14 cellular contexts compared by ENCODE assay signal in the genomic region with DNA sequence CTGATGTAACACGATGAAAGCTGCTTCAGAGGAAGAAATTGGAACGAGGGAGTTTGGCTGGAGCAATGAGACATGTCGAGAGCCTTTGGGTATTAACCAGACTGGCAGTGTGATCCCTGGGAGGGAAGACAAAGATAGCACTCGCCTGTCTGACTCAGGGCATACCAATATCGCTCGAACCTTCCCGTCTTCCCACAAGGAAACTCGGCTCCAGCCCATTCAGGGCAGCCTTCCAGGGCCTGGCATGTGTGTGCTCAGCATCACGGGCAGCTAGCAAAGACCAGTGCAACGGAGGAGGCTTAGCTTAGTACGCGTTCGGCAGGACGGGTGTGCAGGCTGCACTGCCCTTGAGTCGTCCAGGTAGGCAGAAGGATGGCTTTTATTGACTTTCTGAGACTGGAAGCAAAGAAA.
DNase-seq lines count a peak whose midpoint lies in the region; ATAC-seq and TF ChIP-seq lines count a peak whose summit lies in the region.
"Had no signal": no experiment of that assay in that cellular context is flagged by ENCODE, and none has a peak within 500 bp of the region (broad histone marks: within the 10 kb centered on the region; RNA-seq: fewer than 3 reads in every experiment).

No MANE protein-coding gene starts in this region.

- no peak overlapping the region for H3K56ac ChIP-seq in IMR-90 (ENCODE audit: extremely low read depth, insufficient read depth, low read length)

- no peak for TF ChIP-seq RAD21 in IMR-90 (IDR thresholded peaks at IDR 0.05; ENCODE audit: low read length)

- no peak overlapping the region for H4K8ac ChIP-seq in IMR-90 (ENCODE audit: low read depth in 2 of 2, low read length in 2 of 2)

- no TSS peak for BruUV-seq in IMR-90 (replicated peaks; lab: Mats Ljungman, UMichigan)

- H3K4me3 Mint-ChIP-seq in chondrocyte (ENCODE audit: unreplicated experiment) (peak overlapping the region; percentile 11), glutamatergic neuron (ENCODE audit: unreplicated experiment) (no peak overlapping the region)
- H3K4me3 Mint-ChIP-seq: stimulated activated memory B cell treated with anti-CD40 and anti-IgM and Interleukin-4, amounts not matched to agents 10 μg/mL and 1 μg/mL and 100 μg/mL, for 72 hours had no signal

- no peak overlapping the region for H2BK5ac ChIP-seq in IMR-90 (ENCODE audit: low read depth, low read length, poor library complexity, severe bottlenecking)

- peak overlapping the region; percentile 18 for H2AFZ ChIP-seq in IMR-90 (replicated peaks; ENCODE audit: low read length, poor library complexity)

- H3K23ac ChIP-seq in IMR-90 (ENCODE audit: low read depth, low read length): no peak overlapping the region

- H2BK20ac ChIP-seq in IMR-90 (ENCODE audit: low read depth, low read length): no peak overlapping the region

- no peaks in the 10 kb centered on the region for H3K36me3 ChIP-seq in IMR-90 (ENCODE audit: control insufficient read depth, insufficient read depth, low read length)
- H3K36me3 ChIP-seq in right atrium auricular region: no peaks in the 10 kb centered on the region
- H3K36me3 ChIP-seq in skeletal muscle satellite cell (ENCODE audit: insufficient read depth, low read length): no peaks in the 10 kb centered on the region

- no peak overlapping the region for H3K4ac ChIP-seq in IMR-90 (ENCODE audit: low read depth, low read length)

- H2BK120ac ChIP-seq in IMR-90 (ENCODE audit: low read depth, low read length): no peak overlapping the region

- 77% methylated on average over 4 of the region's 15 CpGs; no CpG with 5 or more reads in 1 of the 2 experiments for WGBS in IMR-90 (ENCODE audit: extremely low coverage in 2 of 2, insufficient read length in 1 of 2), 2 experiments

- H3K9me3 ChIP-seq in IMR-90 (ENCODE audit: control insufficient read depth, insufficient read depth, low read length) (no peaks in the 10 kb centered on the region), right atrium auricular region (no peaks in the 10 kb centered on the region), skeletal muscle satellite cell (replicated peaks; ENCODE audit: low read length) (no peaks in the 10 kb centered on the region)

- POLR2A ChIA-PET in IMR-90 (lab: Charles Lee; ENCODE audit: unreplicated experiment): no interaction called here

- no peaks in the 10 kb centered on the region for H3K4me1 ChIP-seq in IMR-90 (ENCODE audit: control insufficient read depth, insufficient read depth, low read length)
- no peaks in the 10 kb centered on the region for H3K4me1 ChIP-seq in right atrium auricular region
- H3K4me1 ChIP-seq in skeletal muscle satellite cell (ENCODE audit: control insufficient read depth, insufficient read depth, low read length): peaks cover 9% of the 10 kb centered on the region

- DNase-seq in IMR-90: no peak
- DNase-seq in chondrocyte (ENCODE audit: low spot score): no peak
- DNase-seq in right atrium auricular region (ENCODE audit: low spot score): no peak
- DNase-seq in glutamatergic neuron: no peak
- DNase-seq: NCI-H1694 treated with DMSO at 0.1 percent for 48 hours; NK-92 treated with Interleukin-12 subunit alpha and Interleukin-12 subunit beta, amount 100 ng/mL, for 24 hours; stimulated activated CD4-positive, alpha-beta T cell treated with anti-CD3 and anti-CD28 coated beads, Interleukin-2, amount 100 ng/mL, for 48 hours had no signal

- no peaks in the 10 kb centered on the region for H3K79me1 ChIP-seq in IMR-90 (ENCODE audit: low read depth in 1 of 2, low read length in 2 of 2)

- no peak for TF ChIP-seq CTCF in IMR-90 (conservative IDR thresholded peaks at IDR 0.05; ENCODE audit: low read depth, low read length)
- no peak for TF ChIP-seq CTCF in chondrocyte (IDR thresholded peaks at IDR 0.05)
- no peak for TF ChIP-seq CTCF in right atrium auricular region (IDR thresholded peaks at IDR 0.05)
- no peak for TF ChIP-seq CTCF in glutamatergic neuron (IDR thresholded peaks at IDR 0.05; ENCODE audit: partially characterized antibody, unreplicated experiment)

- no peak overlapping the region for H3K4me3 ChIP-seq in IMR-90 (ENCODE audit: insufficient read depth, low read depth, low read length)
- H3K4me3 ChIP-seq in right atrium auricular region: peak overlapping the region; percentile 7 to 23
- H3K4me3 ChIP-seq in skeletal muscle satellite cell (ENCODE audit: low read length): peak overlapping the region; percentile 18
- H3K4me3 ChIP-seq: SK-N-MC had no signal

- intact Hi-C loops in IMR-90 (cut with micrococcal nuclease): no loop called here

- H2AK9ac ChIP-seq in IMR-90 (replicated peaks; ENCODE audit: low read depth, low read length, poor library complexity): no peak overlapping the region

- no peaks in the 10 kb centered on the region for H3K9me3 Mint-ChIP-seq in chondrocyte (ENCODE audit: low read depth)
- peaks cover 3% of the 10 kb centered on the region for H3K9me3 Mint-ChIP-seq in glutamatergic neuron (ENCODE audit: unreplicated experiment)

- no peak overlapping the region for H2AK5ac ChIP-seq in IMR-90 (ENCODE audit: low read depth, low read length)

- H3K27ac ChIP-seq in IMR-90 (ENCODE audit: insufficient read depth, low read length) (no peak overlapping the region), right atrium auricular region (peak overlapping the region; percentile 44 to 78)
- H3K27ac ChIP-seq: SK-N-MC had no signal

- H2BK15ac ChIP-seq in IMR-90 (ENCODE audit: low read depth, low read length): no peak overlapping the region

- CTCF ChIA-PET in IMR-90 (lab: Yijun Ruan, JAX): no interaction called here

- H3K9me1 ChIP-seq in IMR-90 (ENCODE audit: insufficient read depth, low read length): no peaks in the 10 kb centered on the region

- no peak overlapping the region for H3K14ac ChIP-seq in IMR-90 (replicated peaks; ENCODE audit: low read depth, low read length)

- no peak overlapping the region for H3K18ac ChIP-seq in IMR-90 (ENCODE audit: low read depth, low read length)

- H3K4me1 Mint-ChIP-seq in chondrocyte (ENCODE audit: low read depth) (peaks cover 32% of the 10 kb centered on the region), glutamatergic neuron (ENCODE audit: low read depth, unreplicated experiment) (peaks cover 20% of the 10 kb centered on the region)
- H3K4me1 Mint-ChIP-seq: stimulated activated memory B cell treated with anti-CD40 and anti-IgM and Interleukin-4, amounts not matched to agents 10 μg/mL and 1 μg/mL and 100 μg/mL, for 72 hours had no signal

- in situ Hi-C loops in IMR-90 (cut with MboI; ENCODE audit: low sequenced_read_pairs): no loop called here

- no peaks in the 10 kb centered on the region for H4K20me1 ChIP-seq in IMR-90 (ENCODE audit: insufficient read depth, low read length)

- dilution Hi-C loops in IMR-90 (cut with HindIII; ENCODE audit: low sequenced_read_pairs, unreplicated experiment): no loop called here

- H3K27ac Mint-ChIP-seq in chondrocyte (ENCODE audit: unreplicated experiment): peak overlapping the region; percentile 84
- H3K27ac Mint-ChIP-seq in glutamatergic neuron (ENCODE audit: unreplicated experiment): no peak overlapping the region
- H3K27ac Mint-ChIP-seq: activated naive CD4-positive, alpha-beta T cell treated with anti-CD3 and anti-CD28 coated beads, Interleukin-2, amount 50 U/mL, for 72 hours; stimulated activated memory B cell treated with anti-CD40 and anti-IgM and Interleukin-4, amounts not matched to agents 10 μg/mL and 1 μg/mL and 100 μg/mL, for 72 hours had no signal

- H3K36me3 Mint-ChIP-seq in chondrocyte (ENCODE audit: low read depth) (no peaks in the 10 kb centered on the region), glutamatergic neuron (ENCODE audit: unreplicated experiment) (no peaks in the 10 kb centered on the region)
- H3K36me3 Mint-ChIP-seq: activated naive CD4-positive, alpha-beta T cell treated with anti-CD3 and anti-CD28 coated beads, Interleukin-2, amount 50 U/mL, for 72 hours; stimulated activated memory B cell treated with anti-CD40 and anti-IgM and Interleukin-4, amounts not matched to agents 10 μg/mL and 1 μg/mL and 100 μg/mL, for 72 hours had no signal

- ATAC-seq in IMR-90 (ENCODE audit: low read depth) (no peak), GM19467 (IDR thresholded peaks at IDR 0.05; ENCODE audit: unreplicated experiment) (no peak), HG03135 (IDR thresholded peaks at IDR 0.05; ENCODE audit: unreplicated experiment) (no peak), GM19397 (IDR thresholded peaks at IDR 0.05; ENCODE audit: unreplicated experiment) (no peak)
- ATAC-seq: activated naive CD4-positive, alpha-beta T cell treated with anti-CD3 and anti-CD28 coated beads, Interleukin-2, amount 50 U/mL, for 72 hours; stimulated activated memory B cell treated with anti-CD40 and anti-IgM and Interleukin-4, amounts not matched to agents 10 μg/mL and 1 μg/mL and 100 μg/mL, for 72 hours had no signal

- no peak overlapping the region for H3K4me2 ChIP-seq in IMR-90 (ENCODE audit: low read depth, low read length)
- peak overlapping the region; percentile 59 for H3K4me2 ChIP-seq in skeletal muscle satellite cell (ENCODE audit: low read length)

- no peaks in the 10 kb centered on the region for H3K27me3 ChIP-seq in IMR-90 (ENCODE audit: control insufficient read depth, insufficient read depth, low read length)
- H3K27me3 ChIP-seq in right atrium auricular region: no peaks in the 10 kb centered on the region
- H3K27me3 ChIP-seq in skeletal muscle satellite cell (ENCODE audit: control insufficient read depth, insufficient read depth, low read length): no peaks in the 10 kb centered on the region

- H3K9ac ChIP-seq in IMR-90 (ENCODE audit: low read depth, low read length) (no peak overlapping the region), skeletal muscle satellite cell (ENCODE audit: low read depth, low read length) (peak overlapping the region; percentile 21)

- no peak for TF ChIP-seq POLR2A in IMR-90 (IDR thresholded peaks at IDR 0.05; ENCODE audit: low read depth, low read length)

- H3K27me3 Mint-ChIP-seq in chondrocyte (ENCODE audit: low read depth) (no peaks in the 10 kb centered on the region), glutamatergic neuron (ENCODE audit: unreplicated experiment) (peaks cover 1% of the 10 kb centered on the region)
- H3K27me3 Mint-ChIP-seq: stimulated activated memory B cell treated with anti-CD40 and anti-IgM and Interleukin-4, amounts not matched to agents 10 μg/mL and 1 μg/mL and 100 μg/mL, for 72 hours had no signal

- H4K5ac ChIP-seq in IMR-90 (ENCODE audit: low read depth, low read length): no peak overlapping the region

- no peak overlapping the region for H4K91ac ChIP-seq in IMR-90 (ENCODE audit: insufficient read depth, low read depth, low read length)

TF ChIP-seq in IMR-90, 13 proteins besides CTCF, POLR2A, EP300 and RAD21 (continues in another document):
- TF ChIP-seq NFE2L2 (IDR thresholded peaks at IDR 0.05; ENCODE audit: low read depth, low read length) (no peak), FOS (IDR thresholded peaks at IDR 0.05; ENCODE audit: low read depth, low read length) (no peak), SMC3 (IDR thresholded peaks at IDR 0.05; ENCODE audit: low read depth, low read length) (no peak)
